Comparison of ENCODE assay signal across 27 cellular contexts in the genomic region with DNA sequence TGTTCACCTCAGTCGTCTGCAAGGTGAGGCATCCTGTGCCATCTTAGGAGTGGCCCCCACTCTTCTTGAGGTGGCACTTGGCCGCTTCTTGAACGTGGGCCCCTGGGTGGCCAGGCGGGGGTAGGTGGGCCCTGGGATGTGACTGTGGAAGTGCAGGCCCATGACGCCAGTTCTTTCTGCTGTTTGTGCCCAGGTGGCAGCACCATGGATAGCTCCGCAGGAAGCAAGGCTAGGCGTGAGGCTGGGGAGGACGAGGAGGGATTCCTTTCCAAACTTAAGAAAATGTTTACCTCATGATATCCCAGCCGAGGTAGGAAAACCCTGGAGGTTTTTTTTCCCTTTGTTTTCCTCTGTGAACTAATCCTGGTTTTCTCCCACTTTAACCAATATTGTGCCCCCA. TPM values are rescaled to one million over a fixed set of nuclear protein-coding genes. Genes with fewer than 3 reads are reported as not detected.
A peak's percentile ranks its signal among the peaks of the same experiment; 100 is the strongest.
DNase-seq lines count a peak whose midpoint lies in the region; ATAC-seq and TF ChIP-seq lines count a peak whose summit lies in the region.
"Had no signal": no experiment of that assay in that cellular context is flagged by ENCODE, and none has a peak within 500 bp of the region (broad histone marks: within the 10 kb centered on the region; RNA-seq: fewer than 3 reads in every experiment).

No MANE protein-coding gene starts in this region.

- H3K9me3 ChIP-seq in cardiac muscle cell (ENCODE audit: low read depth) (no peaks in the 10 kb centered on the region), heart right ventricle (no peaks in the 10 kb centered on the region), left ventricle myocardium inferior (replicated peaks) (no peaks in the 10 kb centered on the region)
- H3K9me3 ChIP-seq: psoas muscle, sigmoid colon, SJSA1, tibial artery had no signal

- no peak overlapping the region for H3K27ac ChIP-seq in cardiac muscle cell
- no peak overlapping the region for H3K27ac ChIP-seq in heart right ventricle
- H3K27ac ChIP-seq in left ventricle myocardium inferior (replicated peaks) = no peak overlapping the region
- H3K27ac ChIP-seq: psoas muscle, sigmoid colon, SJSA1, tibial artery had no signal

- no peaks in the 10 kb centered on the region; the same call in 1 of the 2 replicates for H3K4me1 Mint-ChIP-seq in WTC11
- H3K4me1 Mint-ChIP-seq in stimulated activated naive B cell treated with anti-CD40 and anti-IgM and Interleukin-4, amounts not matched to agents 10 μg/mL and 1 μg/mL and 100 μg/mL, for 72 hours = peaks cover 5 to 7% of the 10 kb centered on the region in 2 donors

- WGBS in heart right ventricle, 2 donors = 72 to 79% methylated on average over 9 of the region's 9 CpGs

- H3K27ac Mint-ChIP-seq in WTC11 = no peak overlapping the region
- peak overlapping the region; percentile 37 for H3K27ac Mint-ChIP-seq in stimulated activated naive B cell treated with anti-CD40 and anti-IgM and Interleukin-4, amounts not matched to agents 10 μg/mL and 1 μg/mL and 100 μg/mL, for 72 hours
- H3K27ac Mint-ChIP-seq: activated CD4-positive, alpha-beta memory T cell treated with anti-CD3 and anti-CD28 coated beads for 36 hours; activated T-cell treated with anti-CD3 and anti-CD28 coated beads, Interleukin-2, amount 50 U/mL, for 72 hours; dendritic cell treated with granulocyte-macrophage colony-stimulating factor and Interleukin-4, amounts not matched to agents 40 ng/mL and 50 ng/mL, for 4 days had no signal

- no peaks in the 10 kb centered on the region for H3K4me1 ChIP-seq in cardiac muscle cell (ENCODE audit: low read depth)
- peaks cover 0 to 11% (median 0%) of the 10 kb centered on the region in 9 donors for H3K4me1 ChIP-seq in heart right ventricle
- no peaks in the 10 kb centered on the region for H3K4me1 ChIP-seq in left ventricle myocardium inferior
- H3K4me1 ChIP-seq: psoas muscle, sigmoid colon, SJSA1, tibial artery had no signal

- H3K36me3 ChIP-seq in cardiac muscle cell (peaks cover 39% of the 10 kb centered on the region), heart right ventricle (peaks cover 4 to 100% (median 50%) of the 10 kb centered on the region in 9 donors), left ventricle myocardium inferior (peaks cover 87% of the 10 kb centered on the region)

- H3K4me3 ChIP-seq in cardiac muscle cell = no peak overlapping the region
- no peak overlapping the region for H3K4me3 ChIP-seq in heart right ventricle
- H3K4me3 ChIP-seq in left ventricle myocardium inferior = no peak overlapping the region
- H3K4me3 ChIP-seq: psoas muscle, sigmoid colon, SJSA1, tibial artery had no signal

- no peaks in the 10 kb centered on the region for H3K27me3 ChIP-seq in cardiac muscle cell
- no peaks in the 10 kb centered on the region for H3K27me3 ChIP-seq in heart right ventricle
- no peaks in the 10 kb centered on the region for H3K27me3 ChIP-seq in left ventricle myocardium inferior (ENCODE audit: low read depth)
- H3K27me3 ChIP-seq: sigmoid colon, SJSA1, tibial artery had no signal

- peaks cover 48% of the 10 kb centered on the region for H3K36me3 Mint-ChIP-seq in WTC11
- H3K36me3 Mint-ChIP-seq in stimulated activated naive B cell treated with anti-CD40 and anti-IgM and Interleukin-4, amounts not matched to agents 10 μg/mL and 1 μg/mL and 100 μg/mL, for 72 hours = peaks cover 33 to 56% of the 10 kb centered on the region in 2 donors

- H3K27me3 Mint-ChIP-seq in WTC11 (ENCODE audit: low read depth) = no peaks in the 10 kb centered on the region
- H3K27me3 Mint-ChIP-seq in stimulated activated naive B cell treated with anti-CD40 and anti-IgM and Interleukin-4, amounts not matched to agents 10 μg/mL and 1 μg/mL and 100 μg/mL, for 72 hours = no peaks in the 10 kb centered on the region
- H3K27me3 Mint-ChIP-seq: activated CD4-positive, alpha-beta memory T cell treated with anti-CD3 and anti-CD28 coated beads for 36 hours; CD4-positive, CD25-positive, alpha-beta regulatory T cell; central memory CD8-positive, alpha-beta T cell; dendritic cell treated with granulocyte-macrophage colony-stimulating factor and Interleukin-4, amounts not matched to agents 40 ng/mL and 50 ng/mL, for 4 days had no signal

- POLR2A ChIA-PET in WTC11 (lab: Charles Lee) = interaction anchor here (1.3 kb wide), 1 partner anchor 20 kb away, joined by 3 read pairs; a partner anchor contains a TSS

- no peak overlapping the region for H3K4me3 Mint-ChIP-seq in WTC11
- H3K4me3 Mint-ChIP-seq in stimulated activated naive B cell treated with anti-CD40 and anti-IgM and Interleukin-4, amounts not matched to agents 10 μg/mL and 1 μg/mL and 100 μg/mL, for 72 hours = no peak overlapping the region
- H3K4me3 Mint-ChIP-seq: activated CD4-positive, alpha-beta memory T cell treated with anti-CD3 and anti-CD28 coated beads for 36 hours; activated T-cell treated with anti-CD3 and anti-CD28 coated beads, Interleukin-2, amount 50 U/mL, for 72 hours; CD4-positive, CD25-positive, alpha-beta regulatory T cell; central memory CD8-positive, alpha-beta T cell; dendritic cell treated with granulocyte-macrophage colony-stimulating factor and Interleukin-4, amounts not matched to agents 40 ng/mL and 50 ng/mL, for 4 days had no signal

- ATAC-seq in heart right ventricle (no peak), WTC11 (peak; percentile 53; the same call in 1 of the 2 replicates)
- no peak for ATAC-seq in stimulated activated naive B cell treated with anti-CD40 and anti-IgM and Interleukin-4, amounts not matched to agents 10 μg/mL and 1 μg/mL and 100 μg/mL, for 72 hours (replicated peaks)
- ATAC-seq: activated CD4-positive, CD25-positive, alpha-beta regulatory T cell treated with anti-CD3 and anti-CD28 coated beads, Interleukin-2, amount 50 U/mL, for 24 hours; activated T-cell treated with anti-CD3 and anti-CD28 coated beads, Interleukin-2, amount 50 U/mL, for 72 hours; psoas muscle had no signal

- TF ChIP-seq CTCF in cardiac muscle cell (IDR thresholded peaks at IDR 0.05; ENCODE audit: low read depth, low read length) (no peak), heart right ventricle (IDR thresholded peaks at IDR 0.05) (no peak), WTC11 (IDR thresholded peaks at IDR 0.05) (no peak), left ventricle myocardium inferior (IDR thresholded peaks at IDR 0.05; ENCODE audit: borderline replicate concordance) (no peak)

- intact Hi-C loops in heart right ventricle (cut with DNase I) = no loop called here
- intact Hi-C loops in left ventricle myocardium inferior (cut with micrococcal nuclease) = no loop called here

- no peaks in the 10 kb centered on the region for H3K9me3 Mint-ChIP-seq in WTC11
- no peaks in the 10 kb centered on the region for H3K9me3 Mint-ChIP-seq in stimulated activated naive B cell treated with anti-CD40 and anti-IgM and Interleukin-4, amounts not matched to agents 10 μg/mL and 1 μg/mL and 100 μg/mL, for 72 hours
- H3K9me3 Mint-ChIP-seq: activated CD4-positive, alpha-beta memory T cell treated with anti-CD3 and anti-CD28 coated beads for 36 hours; activated T-cell treated with anti-CD3 and anti-CD28 coated beads, Interleukin-2, amount 50 U/mL, for 72 hours; CD4-positive, CD25-positive, alpha-beta regulatory T cell; central memory CD8-positive, alpha-beta T cell; dendritic cell treated with granulocyte-macrophage colony-stimulating factor and Interleukin-4, amounts not matched to agents 40 ng/mL and 50 ng/mL, for 4 days had no signal

- DNase-seq in cardiac muscle cell (ENCODE audit: low read depth in 1 of 2, low spot score in 1 of 2) = peak; percentile 13 to 55
- DNase-seq in heart right ventricle = no peak
- DNase-seq in WTC11 (ENCODE audit: low spot score) = peak; percentile 37
- peak; percentile 71 for DNase-seq in iPS-NIHi7 (ENCODE audit: extremely low spot score)
- DNase-seq in stimulated activated naive B cell treated with anti-CD40 and anti-IgM and Interleukin-4, amounts not matched to agents 10 μg/mL and 1 μg/mL and 100 μg/mL, for 72 hours = no peak
- DNase-seq in superior temporal gyrus (ENCODE audit: extremely low spot score) = no peak
- no peak for DNase-seq in left ventricle myocardium inferior
- DNase-seq in DMS 273 (lab: John Stamatoyannopoulos, UW; ENCODE audit: unreplicated experiment) = no peak
- DNase-seq: activated CD4-positive, alpha-beta memory T cell treated with anti-CD3 and anti-CD28 coated beads for 36 hours; activated T-cell treated with anti-CD3 and anti-CD28 coated beads, Interleukin-2, amount 50 U/mL, for 72 hours; AML-193; CD4-positive, CD25-positive, alpha-beta regulatory T cell; KG1; NCI-H1092 treated with DMSO at 0.1 percent for 48 hours; NCI-H187 treated with DMSO at 0.1 percent for 48 hours; NCI-H2171; RPMI8226; sigmoid colon; stimulated activated CD4-positive, alpha-beta T cell treated with anti-CD3 and anti-CD28 coated beads, Interleukin-12 subunit alpha, Interleukin-12 subunit beta, amount 100 ng/mL, for 4 hours; stimulated activated CD4-positive, alpha-beta T cell treated with anti-CD3 and anti-CD28 coated beads, Interleukin-2, amount 100 ng/mL, for 48 hours; T-helper 1 cell; tibial artery had no signal

- CTCF ChIA-PET in WTC11 (lab: Charles Lee) = interaction anchor here (2.1 kb wide), 1 partner anchor 52 kb away, joined by 7 read pairs; no protein-coding TSS in a partner anchor

TF ChIP-seq in WTC11, 78 proteins besides CTCF, POLR2A, EP300 and RAD21 (continues in another document):
- 0 out of 2 replicates have a peak, but pooled peaks have one; percentile 44 for TF ChIP-seq TEAD4 (CRISPR knock-in tag; IDR thresholded peaks at IDR 0.05)

RNA-seq across cellular contexts. Expression of a gene that starts 19.8 kb away (rescaled TPM):
- total RNA-seq in cardiac muscle cell = 45.4 and 64.5 TPM in 2 replicates
- polyA plus RNA-seq in cardiac muscle cell = 32.4 and 46.9 TPM in 2 replicates
- 10 to 100 TPM in 9 of 10 donors, 1 to 10 TPM in 1; 9.5 to 36.1 (median 27.4) TPM for total RNA-seq in heart right ventricle
- polyA plus RNA-seq in heart right ventricle = 10 to 100 TPM; 30.7 to 46.5 TPM
- 68.1 to 77.6 TPM (median 69.5 TPM) in 3 replicates for total RNA-seq in WTC11 (2021)
- total RNA-seq in left ventricle myocardium inferior = 21.9 TPM

RNA-seq across cellular contexts. Expression of a gene that starts 21.6 kb away (rescaled TPM):
- total RNA-seq in cardiac muscle cell (61.5 and 69.8 TPM in 2 replicates), heart right ventricle (100 to 1,000 TPM in 3 of 10 donors, 10 to 100 TPM in 7; 58.4 to 207 (median 84.8) TPM), WTC11 (2021) (29.5 to 42.6 TPM (median 31.1 TPM) in 3 replicates), left ventricle myocardium inferior (115 TPM)
- polyA plus RNA-seq in cardiac muscle cell (83.7 and 101 TPM in 2 replicates), heart right ventricle (100 to 1,000 TPM in 1 of 2 donors, 10 to 100 TPM in 1; 74.3 to 251 TPM)

RNA-seq across cellular contexts. Expression of a gene that starts 28.9 kb away (rescaled TPM):
- total RNA-seq in cardiac muscle cell (62.1 and 70.7 TPM in 2 replicates), heart right ventricle (10 to 100 TPM; 51.4 to 76.7 (median 72.5) TPM), WTC11 (2021) (54.8 to 64.1 TPM (median 56.0 TPM) in 3 replicates), left ventricle myocardium inferior (74.2 TPM)
- polyA plus RNA-seq in cardiac muscle cell (60.5 and 70.8 TPM in 2 replicates), heart right ventricle (10 to 100 TPM; 29.0 to 52.1 TPM)

RNA-seq across cellular contexts. Expression of a gene that starts 38.2 kb away (rescaled TPM):
- 33.0 and 66.5 TPM in 2 replicates for total RNA-seq in cardiac muscle cell
- polyA plus RNA-seq in cardiac muscle cell = 54.2 and 62.1 TPM in 2 replicates
- 10 to 100 TPM in 5 of 10 donors, 1 to 10 TPM in 5; 6.5 to 21.8 (median 10.1) TPM for total RNA-seq in heart right ventricle
- 10 to 100 TPM; 11.9 to 17.0 TPM for polyA plus RNA-seq in heart right ventricle
- 36.7 to 45.5 TPM (median 38.6 TPM) in 3 replicates for total RNA-seq in WTC11 (2021)
- 12.5 TPM for total RNA-seq in left ventricle myocardium inferior

Comparison
In these comparisons a context has a peak if more than half of its experiments do, and no peak if none do; other contexts are left out.
1. DNase-seq: peak in cardiac muscle cell (2 of 2), WTC11 (single experiment) and iPS-NIHi7 (single experiment); none in heart right ventricle (0 of 2), stimulated activated naive B cell treated with anti-CD40 and anti-IgM and Interleukin-4, amounts not matched to agents 10 μg/mL and 1 μg/mL and 100 μg/mL, for 72 hours (single experiment), superior temporal gyrus (single experiment), left ventricle myocardium inferior (single experiment) and DMS 273 (single experiment).